Comparison of ENCODE assay signal across 9 cellular contexts in genomic region chr12:40106655-40107054, GRCh38. TPM values are rescaled to one million over a fixed set of nuclear protein-coding genes. Genes with fewer than 3 reads are reported as not detected.
DNase-seq lines count a peak whose midpoint lies in the region; ATAC-seq, FAIRE-seq and TF ChIP-seq lines count a peak whose summit lies in the region.
"Had no signal": no experiment of that assay in that cellular context is flagged by ENCODE, and none has a peak within 500 bp of the region (broad histone marks: within the 10 kb centered on the region; RNA-seq: fewer than 3 reads in every experiment).

No MANE protein-coding gene starts in this region.

- TF ChIP-seq CTCF in HFFc6 (IDR thresholded peaks at IDR 0.05) (no peak), ascending aorta (IDR thresholded peaks at IDR 0.05) (no peak)

- H3K4me1 Mint-ChIP-seq in HFFc6 (ENCODE audit: low read depth), result peaks cover 27% of the 10 kb centered on the region

- no peak overlapping the region for H3K9ac ChIP-seq in muscle layer of colon (ENCODE audit: low read length)

- H3K27ac ChIP-seq in ascending aorta, result peak overlapping the region; percentile 86 to 90
- H3K27ac ChIP-seq in muscle layer of colon (ENCODE audit: low read depth, low read length), result peak overlapping the region; percentile 86

- DNase-seq in 8988T (peak; percentile 12), HFFc6 (no peak), ascending aorta (ENCODE audit: low spot score in 2 of 2) (no peak), GM12891 (ENCODE audit: insufficient read length, low spot score) (no peak), NCI-H226 (no peak)
- DNase-seq: NCI-H2107 had no signal

- H3K9me3 ChIP-seq in ascending aorta, result no peaks in the 10 kb centered on the region
- H3K9me3 ChIP-seq in muscle layer of colon (ENCODE audit: low read length), result no peaks in the 10 kb centered on the region

- FAIRE-seq in GM12891 (lab: Jason Lieb, UNC), result no peak

- no peaks in the 10 kb centered on the region for H3K36me3 ChIP-seq in ascending aorta
- no peaks in the 10 kb centered on the region for H3K36me3 ChIP-seq in muscle layer of colon (ENCODE audit: insufficient read depth, low read length)

- H3K4me1 ChIP-seq in ascending aorta, result peaks cover 0 to 10% of the 10 kb centered on the region in 2 donors
- H3K4me1 ChIP-seq in muscle layer of colon (ENCODE audit: insufficient read depth, low read length), result peaks cover 26% of the 10 kb centered on the region

- H3K4me3 ChIP-seq in ascending aorta (peak overlapping the region; percentile 45 to 96), muscle layer of colon (ENCODE audit: low read depth in 1 of 2, low read length in 2 of 2) (peak overlapping the region in 1 of 2 donors; percentile 73)

- H3K4me3 Mint-ChIP-seq in HFFc6, result peak overlapping the region; percentile 86

- TF ChIP-seq POLR2A in GM12891 (IDR thresholded peaks at IDR 0.05; ENCODE audit: low read depth, low read length), result no peak

- H3K36me3 Mint-ChIP-seq in HFFc6 (ENCODE audit: low read depth), result no peaks in the 10 kb centered on the region

- H3K9me3 Mint-ChIP-seq in HFFc6, result no peaks in the 10 kb centered on the region

- ATAC-seq in HG03520 (IDR thresholded peaks at IDR 0.05; ENCODE audit: unreplicated experiment) (no peak), HG02938 (IDR thresholded peaks at IDR 0.05; ENCODE audit: unreplicated experiment) (no peak)

- peak overlapping the region; percentile 3; the same call in 1 of the 2 replicates for H3K27ac Mint-ChIP-seq in HFFc6

- intact Hi-C loops in ascending aorta (cut with DNase I), result loop anchor here (1.0 to 5.0 kb wide), 5 partner anchors 39 to 664 kb away; partner anchors contain the start of gene KIF21A

- H3K27me3 Mint-ChIP-seq in HFFc6 (ENCODE audit: insufficient read depth), result peaks cover 7% of the 10 kb centered on the region

- H3K27me3 ChIP-seq in ascending aorta (no peaks in the 10 kb centered on the region), muscle layer of colon (ENCODE audit: control insufficient read depth in 1 of 2, insufficient read depth in 2 of 2, low read length in 2 of 2) (no peaks in the 10 kb centered on the region)

TF ChIP-seq in GM12891, 5 proteins besides CTCF, POLR2A, EP300 and RAD21:
- TF ChIP-seq POLR2AphosphoS5 (IDR thresholded peaks at IDR 0.05; ENCODE audit: low read depth, low read length) (no peak), POU2F2 (IDR thresholded peaks at IDR 0.05; ENCODE audit: low read depth, low read length) (no peak), TAF1 (IDR thresholded peaks at IDR 0.05; ENCODE audit: low read depth, low read length) (no peak), SPI1 (IDR thresholded peaks at IDR 0.05; ENCODE audit: low read depth, low read length) (no peak), PAX5 (IDR thresholded peaks at IDR 0.05; ENCODE audit: insufficient read depth, low read length, severe bottlenecking) (no peak)

RNA-seq across cellular contexts. Expression of gene SLC2A13, which starts 0.8 kb away (rescaled TPM):
- 1 to 10 TPM; 2.3 to 3.3 (median 2.9) TPM for total RNA-seq in HFFc6 (2021; fragmentation: NEBNext Ultra II Directional; extraction: Animal tissue kit (Norgen Biotek cat#: 25700))
- 23.5 TPM for total RNA-seq in ascending aorta
- 0.10 TPM for polyA plus RNA-seq in GM12891 (2012; ENCODE audit: low read depth, missing spikeins)
